ENCODE assay signal across 1 cellular context in the genomic region with DNA sequence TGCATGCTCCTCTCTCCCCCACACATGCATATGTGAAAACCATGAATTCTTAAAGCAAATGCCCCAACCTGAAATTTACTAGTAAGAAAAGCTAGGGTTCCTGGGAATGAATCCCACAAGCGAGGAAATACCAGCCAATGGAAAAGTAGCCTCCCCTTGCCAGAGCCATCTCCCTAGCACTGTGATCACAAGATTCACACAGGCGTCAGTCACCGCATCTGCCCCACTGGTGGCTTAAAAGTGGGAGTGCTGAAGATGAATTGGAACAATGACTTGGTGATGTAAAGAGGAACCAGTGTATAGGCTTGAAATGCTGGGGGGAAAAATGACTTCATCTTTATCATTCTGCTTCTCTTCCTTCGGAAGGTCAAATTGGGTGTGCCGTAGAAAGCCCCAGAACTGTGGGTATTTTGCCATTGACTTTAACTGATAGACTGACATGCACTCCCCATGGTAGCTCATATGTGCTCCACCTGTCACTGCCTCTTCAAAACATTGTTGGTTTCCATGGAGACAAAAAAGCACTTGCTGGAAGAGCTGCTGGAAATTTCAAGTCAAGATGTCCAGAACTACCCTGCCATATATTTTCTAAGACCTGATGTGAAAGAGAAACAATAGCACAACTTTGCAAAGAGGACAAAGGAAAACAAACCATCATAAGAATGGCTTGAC.
TF ChIP-seq lines count a peak whose summit lies in the region.

No MANE protein-coding gene starts in this region.

TF ChIP-seq in K562, 482 proteins besides CTCF, POLR2A, EP300 and RAD21 (continued from another document):
- TF ChIP-seq, protein P1, sequence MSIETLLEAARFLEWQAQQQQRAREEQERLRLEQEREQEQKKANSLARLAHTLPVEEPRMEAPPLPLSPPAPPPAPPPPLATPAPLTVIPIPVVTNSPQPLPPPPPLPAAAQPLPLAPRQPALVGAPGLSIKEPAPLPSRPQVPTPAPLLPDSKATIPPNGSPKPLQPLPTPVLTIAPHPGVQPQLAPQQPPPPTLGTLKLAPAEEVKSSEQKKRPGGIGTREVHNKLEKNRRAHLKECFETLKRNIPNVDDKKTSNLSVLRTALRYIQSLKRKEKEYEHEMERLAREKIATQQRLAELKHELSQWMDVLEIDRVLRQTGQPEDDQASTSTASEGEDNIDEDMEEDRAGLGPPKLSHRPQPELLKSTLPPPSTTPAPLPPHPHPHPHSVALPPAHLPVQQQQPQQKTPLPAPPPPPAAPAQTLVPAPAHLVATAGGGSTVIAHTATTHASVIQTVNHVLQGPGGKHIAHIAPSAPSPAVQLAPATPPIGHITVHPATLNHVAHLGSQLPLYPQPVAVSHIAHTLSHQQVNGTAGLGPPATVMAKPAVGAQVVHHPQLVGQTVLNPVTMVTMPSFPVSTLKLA (conservative IDR thresholded peaks at IDR 0.05) = no peak
- TF ChIP-seq, protein P2, sequence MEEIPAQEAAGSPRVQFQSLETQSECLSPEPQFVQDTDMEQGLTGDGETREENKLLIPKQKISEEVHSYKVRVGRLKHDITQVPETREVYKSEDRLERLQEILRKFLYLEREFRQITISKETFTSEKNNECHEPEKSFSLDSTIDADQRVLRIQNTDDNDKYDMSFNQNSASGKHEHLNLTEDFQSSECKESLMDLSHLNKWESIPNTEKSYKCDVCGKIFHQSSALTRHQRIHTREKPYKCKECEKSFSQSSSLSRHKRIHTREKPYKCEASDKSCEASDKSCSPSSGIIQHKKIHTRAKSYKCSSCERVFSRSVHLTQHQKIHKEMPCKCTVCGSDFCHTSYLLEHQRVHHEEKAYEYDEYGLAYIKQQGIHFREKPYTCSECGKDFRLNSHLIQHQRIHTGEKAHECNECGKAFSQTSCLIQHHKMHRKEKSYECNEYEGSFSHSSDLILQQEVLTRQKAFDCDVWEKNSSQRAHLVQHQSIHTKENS (CRISPR knock-in tag; IDR thresholded peaks at IDR 0.05) = no peak
- no peak for TF ChIP-seq PRMT5 (CRISPR knock-in tag; IDR thresholded peaks at IDR 0.05)
- TF ChIP-seq GTF2A2 (tag; IDR thresholded peaks at IDR 0.05) = no peak
- TF ChIP-seq MAFK (IDR thresholded peaks at IDR 0.05; ENCODE audit: low read length) = no peak
- peak; percentile 57 for TF ChIP-seq RFX1 (IDR thresholded peaks at IDR 0.05)
- TF ChIP-seq FIP1L1 (IDR thresholded peaks at IDR 0.05; ENCODE audit: low read depth, low read length, poor library complexity, severe bottlenecking) = no peak
- peak; percentile 30; the same call in 1 of the 2 replicates for TF ChIP-seq PKNOX1 (IDR thresholded peaks at IDR 0.05)
- no peak for TF ChIP-seq ZNF766 (CRISPR knock-in tag; conservative IDR thresholded peaks at IDR 0.05)
